In the genomic region with DNA sequence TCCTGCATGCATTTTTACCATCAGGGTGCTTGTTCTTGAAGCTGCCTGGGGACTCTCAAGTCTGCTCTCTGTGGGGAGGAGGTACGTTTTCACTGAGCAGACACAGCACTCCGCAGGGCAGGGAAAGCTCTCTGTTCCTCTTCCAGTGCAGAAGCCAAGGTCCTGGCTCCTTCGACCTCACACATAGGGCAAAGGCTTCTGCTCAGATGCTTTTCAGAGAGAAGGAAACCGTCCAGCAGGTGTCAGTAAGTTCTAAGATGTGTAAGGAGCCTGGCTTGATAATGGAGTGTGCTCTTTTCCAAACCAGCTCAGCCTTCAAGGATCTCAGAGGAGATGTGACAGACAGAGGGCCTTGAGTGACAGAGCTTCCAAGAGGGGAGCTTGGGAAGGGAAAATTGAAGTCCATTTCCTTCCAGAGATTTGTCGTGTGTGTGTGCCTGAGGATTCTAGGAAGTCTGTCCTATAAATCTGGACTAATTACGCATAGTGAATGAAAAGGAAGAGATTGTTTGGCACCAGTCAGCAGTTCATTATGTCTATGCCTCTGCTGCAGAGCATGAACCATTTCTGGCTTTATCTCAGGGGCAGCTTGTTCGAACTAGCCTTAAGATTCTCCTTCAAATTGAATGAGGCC, we compare ENCODE assay signal across 8 cellular contexts.
A peak's percentile ranks its signal among the peaks of the same experiment; 100 is the strongest.
DNase-seq lines count a peak whose midpoint lies in the region; ATAC-seq, FAIRE-seq and TF ChIP-seq lines count a peak whose summit lies in the region.

No MANE protein-coding gene starts in this region.

- no peak for TF ChIP-seq EP300 in tibial nerve (IDR thresholded peaks at IDR 0.05)

- H3K4me1 Mint-ChIP-seq in activated naive CD8-positive, alpha-beta T cell treated with anti-CD3 and anti-CD28 coated beads, Interleukin-2, amount 50 U/mL, for 24 hours = no peaks in the 10 kb centered on the region
- H3K4me1 Mint-ChIP-seq in activated naive CD8-positive, alpha-beta T cell treated with anti-CD3 and anti-CD28 coated beads for 36 hours = no peaks in the 10 kb centered on the region
- H3K4me1 Mint-ChIP-seq in astrocyte (ENCODE audit: low read depth, unreplicated experiment) = peaks cover 2% of the 10 kb centered on the region

- H3K4me3 Mint-ChIP-seq in activated naive CD8-positive, alpha-beta T cell treated with anti-CD3 and anti-CD28 coated beads, Interleukin-2, amount 50 U/mL, for 24 hours = no peak overlapping the region
- no peak overlapping the region for H3K4me3 Mint-ChIP-seq in activated naive CD8-positive, alpha-beta T cell treated with anti-CD3 and anti-CD28 coated beads for 36 hours
- H3K4me3 Mint-ChIP-seq in astrocyte (ENCODE audit: unreplicated experiment) = no peak overlapping the region

- H3K4me2 ChIP-seq in astrocyte (ENCODE audit: low read length) = no peak overlapping the region

- no peaks in the 10 kb centered on the region for H3K79me2 ChIP-seq in astrocyte (ENCODE audit: insufficient read depth, low read length)

- no peaks in the 10 kb centered on the region for H3K4me1 ChIP-seq in astrocyte (ENCODE audit: insufficient read depth, low read length)
- no peaks in the 10 kb centered on the region for H3K4me1 ChIP-seq in tibial nerve

- ATAC-seq in activated naive CD8-positive, alpha-beta T cell treated with anti-CD3 and anti-CD28 coated beads, Interleukin-2, amount 50 U/mL, for 24 hours = peak; percentile 52
- ATAC-seq in HG03066 (IDR thresholded peaks at IDR 0.05; ENCODE audit: low read depth, unreplicated experiment) = peak; percentile 67

- no peaks in the 10 kb centered on the region for H4K20me1 ChIP-seq in astrocyte (ENCODE audit: insufficient read depth, low read length)

- H3K36me3 ChIP-seq in astrocyte (ENCODE audit: insufficient read depth, low read length) = no peaks in the 10 kb centered on the region
- H3K36me3 ChIP-seq in tibial nerve = no peaks in the 10 kb centered on the region

- H3K36me3 Mint-ChIP-seq in activated naive CD8-positive, alpha-beta T cell treated with anti-CD3 and anti-CD28 coated beads, Interleukin-2, amount 50 U/mL, for 24 hours (ENCODE audit: low read depth) = no peaks in the 10 kb centered on the region
- H3K36me3 Mint-ChIP-seq in activated naive CD8-positive, alpha-beta T cell treated with anti-CD3 and anti-CD28 coated beads for 36 hours = no peaks in the 10 kb centered on the region
- no peaks in the 10 kb centered on the region for H3K36me3 Mint-ChIP-seq in astrocyte (ENCODE audit: low read depth, unreplicated experiment)

- no peak overlapping the region for H3K9ac ChIP-seq in astrocyte (ENCODE audit: low read length)

- TF ChIP-seq CTCF in astrocyte (IDR thresholded peaks at IDR 0.05; ENCODE audit: insufficient read depth, low read depth, low read length) (peak; percentile 44), tibial nerve (IDR thresholded peaks at IDR 0.05) (peak in 4 of 5 experiments; percentile 6 to 55 (median 19))

- H3K27ac Mint-ChIP-seq in activated naive CD8-positive, alpha-beta T cell treated with anti-CD3 and anti-CD28 coated beads, Interleukin-2, amount 50 U/mL, for 24 hours = no peak overlapping the region
- H3K27ac Mint-ChIP-seq in activated naive CD8-positive, alpha-beta T cell treated with anti-CD3 and anti-CD28 coated beads for 36 hours = no peak overlapping the region
- no peak overlapping the region for H3K27ac Mint-ChIP-seq in astrocyte (ENCODE audit: unreplicated experiment)

- H3K9me3 Mint-ChIP-seq in activated naive CD8-positive, alpha-beta T cell treated with anti-CD3 and anti-CD28 coated beads, Interleukin-2, amount 50 U/mL, for 24 hours = no peaks in the 10 kb centered on the region
- no peaks in the 10 kb centered on the region for H3K9me3 Mint-ChIP-seq in activated naive CD8-positive, alpha-beta T cell treated with anti-CD3 and anti-CD28 coated beads for 36 hours
- no peaks in the 10 kb centered on the region for H3K9me3 Mint-ChIP-seq in astrocyte (ENCODE audit: unreplicated experiment)

- no peak for FAIRE-seq in astrocyte (lab: Jason Lieb, UNC)

- 26 to 30% methylated on average over 7 of the region's 7 CpGs for WGBS in tibial nerve, 2 donors

- no peak for DNase-seq in activated naive CD8-positive, alpha-beta T cell treated with anti-CD3 and anti-CD28 coated beads, Interleukin-2, amount 50 U/mL, for 24 hours
- no peak for DNase-seq in activated naive CD8-positive, alpha-beta T cell treated with anti-CD3 and anti-CD28 coated beads for 36 hours
- DNase-seq in NCI-H2227 treated with DMSO at 0.1 percent for 48 hours (lab: John Stamatoyannopoulos, UW) = peak; percentile 73
- DNase-seq in astrocyte (ENCODE audit: low read depth) = peak; percentile 30
- peak; percentile 64 for DNase-seq in inferior parietal cortex (ENCODE audit: extremely low spot score)
- DNase-seq in tibial nerve (ENCODE audit: low spot score in 2 of 2) = peak in 1 of 2 donors; percentile 67
- no peak for DNase-seq in GOT3 (lab: John Stamatoyannopoulos, UW)

- H3K27ac ChIP-seq in astrocyte (ENCODE audit: low read depth, low read length) (no peak overlapping the region), tibial nerve (no peak overlapping the region)

- H3K4me3 ChIP-seq in astrocyte (ENCODE audit: insufficient read depth, low read depth, low read length) = no peak overlapping the region
- no peak overlapping the region for H3K4me3 ChIP-seq in tibial nerve

- H3K27me3 Mint-ChIP-seq in activated naive CD8-positive, alpha-beta T cell treated with anti-CD3 and anti-CD28 coated beads, Interleukin-2, amount 50 U/mL, for 24 hours = peaks cover 3% of the 10 kb centered on the region
- peaks cover 10% of the 10 kb centered on the region for H3K27me3 Mint-ChIP-seq in activated naive CD8-positive, alpha-beta T cell treated with anti-CD3 and anti-CD28 coated beads for 36 hours
- peaks cover 22% of the 10 kb centered on the region for H3K27me3 Mint-ChIP-seq in astrocyte (ENCODE audit: low read depth, unreplicated experiment)

- TF ChIP-seq POLR2A in tibial nerve (IDR thresholded peaks at IDR 0.05) = no peak

- H2AFZ ChIP-seq in astrocyte (ENCODE audit: low read depth, low read length) = no peak overlapping the region

- H3K9me3 ChIP-seq in astrocyte (ENCODE audit: insufficient read depth, low read depth, low read length) = no peaks in the 10 kb centered on the region
- H3K9me3 ChIP-seq in tibial nerve = no peaks in the 10 kb centered on the region

- H3K27me3 ChIP-seq in astrocyte (ENCODE audit: insufficient read depth, low read length) = peaks cover 7% of the 10 kb centered on the region
- no peaks in the 10 kb centered on the region for H3K27me3 ChIP-seq in tibial nerve

Comparison
In these comparisons a context has a peak if more than half of its experiments do, and no peak if none do; other contexts are left out.
1. DNase-seq: peak in NCI-H2227 treated with DMSO at 0.1 percent for 48 hours (single experiment), astrocyte (single experiment) and inferior parietal cortex (single experiment); none in activated naive CD8-positive, alpha-beta T cell treated with anti-CD3 and anti-CD28 coated beads, Interleukin-2, amount 50 U/mL, for 24 hours (single experiment), activated naive CD8-positive, alpha-beta T cell treated with anti-CD3 and anti-CD28 coated beads for 36 hours (single experiment) and GOT3 (single experiment).